8 cellular contexts compared by ENCODE assay signal in genomic region chr17:51640108-51640622, GRCh38.
A peak's percentile ranks its signal among the peaks of the same experiment; 100 is the strongest.
DNase-seq lines count a peak whose midpoint lies in the region; TF ChIP-seq lines count a peak whose summit lies in the region.
"Had no signal": no experiment of that assay in that cellular context is flagged by ENCODE, and none has a peak within 500 bp of the region (broad histone marks: within the 10 kb centered on the region; RNA-seq: fewer than 3 reads in every experiment).

No MANE protein-coding gene starts in this region.

- no peaks in the 10 kb centered on the region for H4K20me1 ChIP-seq in DOHH2 (ENCODE audit: control insufficient read depth, insufficient read depth, low read depth, low read length)
- no peaks in the 10 kb centered on the region for H4K20me1 ChIP-seq in H9 (ENCODE audit: control insufficient read depth, insufficient read depth, insufficient read length)

- H3F3A ChIP-seq in DOHH2 (ENCODE audit: control insufficient read depth, insufficient read depth): no peaks in the 10 kb centered on the region

- H3K36me3 ChIP-seq in DOHH2 (ENCODE audit: control insufficient read depth, low read length) (no peaks in the 10 kb centered on the region), sigmoid colon (no peaks in the 10 kb centered on the region)

- no peak overlapping the region for H2AFZ ChIP-seq in H9 (ENCODE audit: low read length)

- no peak overlapping the region for H4K91ac ChIP-seq in H9 (ENCODE audit: insufficient read length, low read depth, low read length)

- H3K36me3 Mint-ChIP-seq in H9 (ENCODE audit: insufficient read depth in 1 of 3, low read depth in 3 of 3): no peaks in the 10 kb centered on the region
- H3K36me3 Mint-ChIP-seq: activated naive CD4-positive, alpha-beta T cell treated with anti-CD3 and anti-CD28 coated beads, Interleukin-2, amount 50 U/mL, for 24 hours had no signal

- H2BK120ac ChIP-seq in H9 (ENCODE audit: low read depth, low read length, poor library complexity, severe bottlenecking): no peak overlapping the region

- no peak overlapping the region for H3T11ph ChIP-seq in H9 (ENCODE audit: low read length)

- no peak overlapping the region for H4K8ac ChIP-seq in H9 (replicated peaks; ENCODE audit: insufficient read length, low read depth, low read length)

- H3K27me3 ChIP-seq in DOHH2 (ENCODE audit: control insufficient read depth, low read length): no peaks in the 10 kb centered on the region
- H3K27me3 ChIP-seq in H9 (ENCODE audit: insufficient read depth, low read length): no peaks in the 10 kb centered on the region
- H3K27me3 ChIP-seq in sigmoid colon: no peaks in the 10 kb centered on the region

- no peaks in the 10 kb centered on the region; a peak in 1 of 5 replicates for H3K9me3 Mint-ChIP-seq in H9
- H3K9me3 Mint-ChIP-seq: activated naive CD4-positive, alpha-beta T cell treated with anti-CD3 and anti-CD28 coated beads, Interleukin-2, amount 50 U/mL, for 24 hours had no signal

- H3K4me2 ChIP-seq in DOHH2 (ENCODE audit: low read length) (no peak overlapping the region), H9 (ENCODE audit: insufficient read depth, insufficient read length, low read length) (no peak overlapping the region)

- H3K4me3 Mint-ChIP-seq in H9: peak overlapping the region in 1 of 2 experiments; percentile 33; a peak in 1 of 5 replicates
- H3K4me3 Mint-ChIP-seq: activated naive CD4-positive, alpha-beta T cell treated with anti-CD3 and anti-CD28 coated beads, Interleukin-2, amount 50 U/mL, for 24 hours had no signal

- H2BK12ac ChIP-seq in H9 (ENCODE audit: insufficient read length, low read depth, low read length): no peak overlapping the region

- H3K27me3 Mint-ChIP-seq in H9 (ENCODE audit: low read depth): no peaks in the 10 kb centered on the region; the same call in 1 of the 2 replicates

- TF ChIP-seq CTCF in DOHH2 (IDR thresholded peaks at IDR 0.05; ENCODE audit: low read depth, low read length, poor library complexity, severe bottlenecking) (peak; percentile 59), H9 (conservative IDR thresholded peaks at IDR 0.05) (peak; percentile 79), sigmoid colon (IDR thresholded peaks at IDR 0.05) (no peak)

- H3K27ac Mint-ChIP-seq in H9: peak overlapping the region in 1 of 3 experiments; percentile 79; a peak in 1 of 7 replicates
- H3K27ac Mint-ChIP-seq: activated naive CD4-positive, alpha-beta T cell treated with anti-CD3 and anti-CD28 coated beads, Interleukin-2, amount 50 U/mL, for 24 hours had no signal

- H4K5ac ChIP-seq in H9 (ENCODE audit: insufficient read length, low read depth, low read length): no peak overlapping the region

- H3K4ac ChIP-seq in H9 (ENCODE audit: low read depth, low read length): no peak overlapping the region

- no peak overlapping the region for H2BK5ac ChIP-seq in H9 (ENCODE audit: insufficient read length, low read length)

- TF ChIP-seq EP300 in sigmoid colon (IDR thresholded peaks at IDR 0.05): no peak

- no peak overlapping the region for H3K4me3 ChIP-seq in DOHH2 (ENCODE audit: low read length)
- H3K4me3 ChIP-seq in sigmoid colon: no peak overlapping the region

- H3K79me2 ChIP-seq in DOHH2 (ENCODE audit: control insufficient read depth, low read length) (no peaks in the 10 kb centered on the region), H9 (ENCODE audit: insufficient read depth, low read length) (no peaks in the 10 kb centered on the region)

- H2BK20ac ChIP-seq in H9 (ENCODE audit: low read depth, low read length, poor library complexity, severe bottlenecking): no peak overlapping the region

- intact Hi-C loops in sigmoid colon (cut with DNase I): no loop called here

- no peaks in the 10 kb centered on the region for H3K23me2 ChIP-seq in H9 (ENCODE audit: insufficient read length, low read depth, low read length, poor library complexity, severe bottlenecking)

- TF ChIP-seq POLR2A in sigmoid colon (IDR thresholded peaks at IDR 0.05): no peak

- H3K4me1 Mint-ChIP-seq in H9: peaks cover 16 to 22% of the 10 kb centered on the region in 2 experiments
- H3K4me1 Mint-ChIP-seq: activated naive CD4-positive, alpha-beta T cell treated with anti-CD3 and anti-CD28 coated beads, Interleukin-2, amount 50 U/mL, for 24 hours had no signal

- no peaks in the 10 kb centered on the region for H3K4me1 ChIP-seq in DOHH2 (ENCODE audit: control insufficient read depth, low read length)
- H3K4me1 ChIP-seq in H9 (ENCODE audit: insufficient read depth, low read length): no peaks in the 10 kb centered on the region; the same call in 1 of the 2 replicates
- no peaks in the 10 kb centered on the region for H3K4me1 ChIP-seq in sigmoid colon

- H3K23ac ChIP-seq in H9 (ENCODE audit: insufficient read length, low read depth, low read length): no peak overlapping the region

- H3K56ac ChIP-seq in H9 (ENCODE audit: insufficient read length, low read depth, low read length): no peak overlapping the region

- no peaks in the 10 kb centered on the region for H3K9me3 ChIP-seq in DOHH2 (ENCODE audit: control insufficient read depth, insufficient read depth, low read length)
- H3K9me3 ChIP-seq in H9 (ENCODE audit: control insufficient read depth, low read depth, low read length): no peaks in the 10 kb centered on the region
- H3K9me3 ChIP-seq in sigmoid colon: no peaks in the 10 kb centered on the region

- WGBS in H9 (ENCODE audit: extremely low coverage, insufficient read length, low lambda C conversion rate): no CpG with 5 or more reads among the region's 4 CpGs
- WGBS in sigmoid colon, 2 donors: 24 to 36% methylated on average over 4 of the region's 4 CpGs

- no peaks in the 10 kb centered on the region for H3K9me2 ChIP-seq in DOHH2 (replicated peaks; ENCODE audit: control insufficient read depth, low read length)

- no peak overlapping the region for H3K18ac ChIP-seq in H9 (ENCODE audit: insufficient read length, low read depth, low read length)

- no peak overlapping the region for H2AK5ac ChIP-seq in H9 (ENCODE audit: insufficient read length, low read length)

- no peak overlapping the region for H3K9ac ChIP-seq in H9 (ENCODE audit: extremely low read depth, insufficient read length, low read length)

- H3K27ac ChIP-seq in DOHH2 (ENCODE audit: low read depth, low read length) (no peak overlapping the region), H9 (ENCODE audit: insufficient read length, low read depth, low read length) (no peak overlapping the region), sigmoid colon (no peak overlapping the region)

- H3K14ac ChIP-seq in H9 (ENCODE audit: insufficient read depth, low read length): no peak overlapping the region

- H3K79me1 ChIP-seq in H9 (ENCODE audit: insufficient read depth, low read depth, low read length, poor library complexity, severe bottlenecking): no peaks in the 10 kb centered on the region

- H2BK15ac ChIP-seq in H9 (ENCODE audit: low read depth, low read length): no peak overlapping the region

- peak; percentile 74 for DNase-seq in H9
- DNase-seq in SK-N-DZ (ENCODE audit: low spot score): peak; percentile 5
- DNase-seq in kidney tubule cell (ENCODE audit: low spot score): peak; percentile 13
- DNase-seq in C1 segment of cervical spinal cord (lab: John Stamatoyannopoulos, UW): no peak
- no peak for DNase-seq in sigmoid colon
- DNase-seq in activated effector memory CD4-positive, alpha-beta T cell treated with anti-CD3 and anti-CD28 coated beads, Interleukin-2, amount 50 U/mL, for 16 hours: no peak

Comparison
In these comparisons a context has a peak if more than half of its experiments do, and no peak if none do; other contexts are left out.
1. CTCF ChIP-seq: peak in DOHH2 (single experiment) and H9 (single experiment); none in sigmoid colon (0 of 4).
2. DNase-seq: peak in H9 (single experiment), SK-N-DZ (single experiment) and kidney tubule cell (single experiment); none in C1 segment of cervical spinal cord (0 of 14), sigmoid colon (single experiment) and activated effector memory CD4-positive, alpha-beta T cell treated with anti-CD3 and anti-CD28 coated beads, Interleukin-2, amount 50 U/mL, for 16 hours (single experiment).